In genomic region chr14:23120405-23121251, GRCh38 we compare ENCODE assay signal across 8 cellular contexts. TPM values are rescaled to one million over a fixed set of nuclear protein-coding genes. Genes with fewer than 3 reads are reported as not detected.
DNase-seq lines count a peak whose midpoint lies in the region; ATAC-seq and TF ChIP-seq lines count a peak whose summit lies in the region.

No MANE protein-coding gene starts in this region.

- peak; percentile 64 for DNase-seq in DMS153 (lab: John Stamatoyannopoulos, UW)
- DNase-seq in GM23248 = peak; percentile 93
- DNase-seq in MG63 = peak; percentile 72
- peak; percentile 70 for DNase-seq in RPMI7951 (ENCODE audit: low read depth)
- DNase-seq in activated T-helper 1 cell treated with anti-CD3 and anti-CD28 coated beads, Interleukin-12 subunit alpha, Interleukin-12 subunit beta, Interleukin-2, Interleukin-4 antibody, amounts not matched to agents 30 ng/mL and 10 ng/mL and 1 ng/mL, durations not matched to agents 14 hours and 24 hours and 36 hours (ENCODE audit: low spot score) = peak; percentile 73
- DNase-seq in fibroblast of gingiva (ENCODE audit: low read depth) = peak; percentile 73
- DNase-seq in natural killer cell = peak; percentile 72
- peak; percentile 59 to 83 (median 72) for DNase-seq in stimulated activated naive CD4-positive, alpha-beta T cell (lab: John Stamatoyannopoulos, UW)

- in situ Hi-C loops in GM23248 (cut with MboI) = no loop called here

- H3K27ac ChIP-seq in GM23248 = peak overlapping the region; percentile 63

- H3K4me1 ChIP-seq in GM23248 (ENCODE audit: insufficient read depth) = peaks cover 33% of the 10 kb centered on the region

- H3K27ac Mint-ChIP-seq in activated T-helper 1 cell treated with anti-CD3 and anti-CD28 coated beads, Interleukin-12 subunit alpha, Interleukin-12 subunit beta, Interleukin-2, Interleukin-4 antibody, amounts not matched to agents 30 ng/mL and 10 ng/mL and 1 ng/mL, durations not matched to agents 14 hours and 24 hours and 36 hours = peak overlapping the region; percentile 90
- peak overlapping the region; percentile 18 to 68 for H3K27ac Mint-ChIP-seq in natural killer cell

- H3K4me1 Mint-ChIP-seq in activated T-helper 1 cell treated with anti-CD3 and anti-CD28 coated beads, Interleukin-12 subunit alpha, Interleukin-12 subunit beta, Interleukin-2, Interleukin-4 antibody, amounts not matched to agents 30 ng/mL and 10 ng/mL and 1 ng/mL, durations not matched to agents 14 hours and 24 hours and 36 hours (ENCODE audit: low read depth) = peaks cover 31% of the 10 kb centered on the region
- peaks cover 10 to 11% of the 10 kb centered on the region in 2 donors for H3K4me1 Mint-ChIP-seq in natural killer cell

- H3K4me3 Mint-ChIP-seq in activated T-helper 1 cell treated with anti-CD3 and anti-CD28 coated beads, Interleukin-12 subunit alpha, Interleukin-12 subunit beta, Interleukin-2, Interleukin-4 antibody, amounts not matched to agents 30 ng/mL and 10 ng/mL and 1 ng/mL, durations not matched to agents 14 hours and 24 hours and 36 hours = peak overlapping the region; percentile 38
- peak overlapping the region; percentile 36 for H3K4me3 Mint-ChIP-seq in natural killer cell

- intact Hi-C loops in activated T-helper 1 cell treated with anti-CD3 and anti-CD28 coated beads, Interleukin-12 subunit alpha, Interleukin-12 subunit beta, Interleukin-2, Interleukin-4 antibody, amounts not matched to agents 30 ng/mL and 10 ng/mL and 1 ng/mL, durations not matched to agents 14 hours and 24 hours and 36 hours (cut with micrococcal nuclease) = loop anchor here (1.0 to 2.0 kb wide), 5 partner anchors 25 to 260 kb away; partner anchors contain the start of genes ACIN1, C14orf119 and HOMEZ
- intact Hi-C loops in natural killer cell (cut with micrococcal nuclease) = loop anchor here (1.0 to 2.0 kb wide), 3 partner anchors 67 to 260 kb away; no protein-coding TSS in a partner anchor

- H3K4me2 ChIP-seq in GM23248 (ENCODE audit: unreplicated experiment) = peak overlapping the region; percentile 62

- TF ChIP-seq CTCF in natural killer cell (IDR thresholded peaks at IDR 0.05) = peak; percentile 99

- peak overlapping the region; percentile 70 for H2AFZ ChIP-seq in GM23248

- peaks cover 10% of the 10 kb centered on the region for H3K27me3 Mint-ChIP-seq in activated T-helper 1 cell treated with anti-CD3 and anti-CD28 coated beads, Interleukin-12 subunit alpha, Interleukin-12 subunit beta, Interleukin-2, Interleukin-4 antibody, amounts not matched to agents 30 ng/mL and 10 ng/mL and 1 ng/mL, durations not matched to agents 14 hours and 24 hours and 36 hours (ENCODE audit: insufficient read depth)
- peaks cover 0 to 8% of the 10 kb centered on the region in 2 donors for H3K27me3 Mint-ChIP-seq in natural killer cell (ENCODE audit: low read depth in 2 of 2)

- no peaks in the 10 kb centered on the region for H4K20me1 ChIP-seq in GM23248 (ENCODE audit: insufficient read depth)

- no peaks in the 10 kb centered on the region for H3K9me2 ChIP-seq in GM23248 (ENCODE audit: insufficient read depth)

- H3F3A ChIP-seq in GM23248 (ENCODE audit: insufficient read depth) = peaks cover 22% of the 10 kb centered on the region

- H3K9ac ChIP-seq in GM23248 = peak overlapping the region; percentile 46

- H3K79me2 ChIP-seq in GM23248 (ENCODE audit: insufficient read depth) = no peaks in the 10 kb centered on the region

- ATAC-seq in natural killer cell = peak; percentile 95 to 100 (median 98)

- H3K36me3 Mint-ChIP-seq in activated T-helper 1 cell treated with anti-CD3 and anti-CD28 coated beads, Interleukin-12 subunit alpha, Interleukin-12 subunit beta, Interleukin-2, Interleukin-4 antibody, amounts not matched to agents 30 ng/mL and 10 ng/mL and 1 ng/mL, durations not matched to agents 14 hours and 24 hours and 36 hours (ENCODE audit: low read depth) = no peaks in the 10 kb centered on the region
- H3K36me3 Mint-ChIP-seq in natural killer cell = no peaks in the 10 kb centered on the region

- WGBS in GM23248 (ENCODE audit: low coverage in 1 of 2, low lambda C conversion rate in 2 of 2, missing lambda C conversion rate in 2 of 2), 2 experiments = 21 to 23% methylated on average over 9 of the region's 9 CpGs

- H3K9me3 ChIP-seq in GM23248 (ENCODE audit: low read depth) (no peaks in the 10 kb centered on the region), MG63 (no peaks in the 10 kb centered on the region)

- H3K36me3 ChIP-seq in GM23248 (ENCODE audit: low read depth) = no peaks in the 10 kb centered on the region
- no peaks in the 10 kb centered on the region for H3K36me3 ChIP-seq in MG63

- H3K9me3 Mint-ChIP-seq in activated T-helper 1 cell treated with anti-CD3 and anti-CD28 coated beads, Interleukin-12 subunit alpha, Interleukin-12 subunit beta, Interleukin-2, Interleukin-4 antibody, amounts not matched to agents 30 ng/mL and 10 ng/mL and 1 ng/mL, durations not matched to agents 14 hours and 24 hours and 36 hours = no peaks in the 10 kb centered on the region
- no peaks in the 10 kb centered on the region for H3K9me3 Mint-ChIP-seq in natural killer cell

- H3K4me3 ChIP-seq in GM23248 (no peak overlapping the region), MG63 (no peak overlapping the region)

- H3K27me3 ChIP-seq in GM23248 (replicated peaks; ENCODE audit: insufficient read depth) (no peaks in the 10 kb centered on the region), MG63 (no peaks in the 10 kb centered on the region)

RNA-seq across cellular contexts. Expression of gene CEBPE, which starts 1.6 kb away (rescaled TPM):
- total RNA-seq in GM23248 (2014; rRNA removed; shearing (Covaris generic)) = not detected in 2 replicates
- not detected in 2 replicates for polyA plus RNA-seq in GM23248 (2016; fragmentation: Nextera tagmentation; extraction: Ambion mirVana)
- not detected in 2 replicates for total RNA-seq in MG63 (2014; rRNA removed; shearing (Covaris generic); ENCODE audit: low replicate concordance)
- total RNA-seq in RPMI7951 (2014; rRNA removed; shearing (Covaris generic)) = not detected in 2 replicates
- not detected in 2 replicates for total RNA-seq in activated T-helper 1 cell treated with anti-CD3 and anti-CD28 coated beads, Interleukin-12 subunit alpha, Interleukin-12 subunit beta, Interleukin-2, Interleukin-4 antibody, amounts not matched to agents 30 ng/mL and 10 ng/mL and 1 ng/mL, durations not matched to agents 14 hours and 24 hours and 36 hours
- total RNA-seq in natural killer cell = not detected

RNA-seq across cellular contexts. Expression of gene CIROP, which starts 15.8 kb away (rescaled TPM):
- not detected in 2 replicates for total RNA-seq in GM23248 (2014; rRNA removed; shearing (Covaris generic))
- 0.09 TPM in 1 of 2 replicates, not detected in the other for polyA plus RNA-seq in GM23248 (2016; fragmentation: Nextera tagmentation; extraction: Ambion mirVana)
- not detected in 2 replicates for total RNA-seq in MG63 (2014; rRNA removed; shearing (Covaris generic); ENCODE audit: low replicate concordance)
- not detected in 2 replicates for total RNA-seq in RPMI7951 (2014; rRNA removed; shearing (Covaris generic))
- not detected in 2 replicates for total RNA-seq in activated T-helper 1 cell treated with anti-CD3 and anti-CD28 coated beads, Interleukin-12 subunit alpha, Interleukin-12 subunit beta, Interleukin-2, Interleukin-4 antibody, amounts not matched to agents 30 ng/mL and 10 ng/mL and 1 ng/mL, durations not matched to agents 14 hours and 24 hours and 36 hours
- total RNA-seq in natural killer cell = not detected

RNA-seq across cellular contexts. Expression of gene C14orf119, which starts 25.3 kb away (rescaled TPM):
- 48.7 and 55.5 TPM in 2 replicates for total RNA-seq in GM23248 (2014; rRNA removed; shearing (Covaris generic))
- polyA plus RNA-seq in GM23248 (2016; fragmentation: Nextera tagmentation; extraction: Ambion mirVana) = 157 and 166 TPM in 2 replicates
- 9.6 and 22.8 TPM in 2 replicates for total RNA-seq in MG63 (2014; rRNA removed; shearing (Covaris generic); ENCODE audit: low replicate concordance)
- 62.0 and 65.7 TPM in 2 replicates for total RNA-seq in RPMI7951 (2014; rRNA removed; shearing (Covaris generic))
- total RNA-seq in activated T-helper 1 cell treated with anti-CD3 and anti-CD28 coated beads, Interleukin-12 subunit alpha, Interleukin-12 subunit beta, Interleukin-2, Interleukin-4 antibody, amounts not matched to agents 30 ng/mL and 10 ng/mL and 1 ng/mL, durations not matched to agents 14 hours and 24 hours and 36 hours = 49.7 and 55.6 TPM in 2 replicates
- total RNA-seq in natural killer cell = 10 to 100 TPM; 10.6 to 19.0 (median 14.7) TPM

RNA-seq across cellular contexts. Expression of gene ACIN1, which starts 25.7 kb away (rescaled TPM):
- total RNA-seq in GM23248 (2014; rRNA removed; shearing (Covaris generic)) = 61.0 and 63.7 TPM in 2 replicates
- polyA plus RNA-seq in GM23248 (2016; fragmentation: Nextera tagmentation; extraction: Ambion mirVana) = 28.8 and 35.5 TPM in 2 replicates
- 39.7 and 52.2 TPM in 2 replicates for total RNA-seq in MG63 (2014; rRNA removed; shearing (Covaris generic); ENCODE audit: low replicate concordance)
- 37.1 and 38.9 TPM in 2 replicates for total RNA-seq in RPMI7951 (2014; rRNA removed; shearing (Covaris generic))
- total RNA-seq in activated T-helper 1 cell treated with anti-CD3 and anti-CD28 coated beads, Interleukin-12 subunit alpha, Interleukin-12 subunit beta, Interleukin-2, Interleukin-4 antibody, amounts not matched to agents 30 ng/mL and 10 ng/mL and 1 ng/mL, durations not matched to agents 14 hours and 24 hours and 36 hours = 221 and 225 TPM in 2 replicates
- total RNA-seq in natural killer cell = 100 to 1,000 TPM; 321 to 395 (median 347) TPM
